Comparison of ENCODE assay signal across 16 cellular contexts in the genomic region with DNA sequence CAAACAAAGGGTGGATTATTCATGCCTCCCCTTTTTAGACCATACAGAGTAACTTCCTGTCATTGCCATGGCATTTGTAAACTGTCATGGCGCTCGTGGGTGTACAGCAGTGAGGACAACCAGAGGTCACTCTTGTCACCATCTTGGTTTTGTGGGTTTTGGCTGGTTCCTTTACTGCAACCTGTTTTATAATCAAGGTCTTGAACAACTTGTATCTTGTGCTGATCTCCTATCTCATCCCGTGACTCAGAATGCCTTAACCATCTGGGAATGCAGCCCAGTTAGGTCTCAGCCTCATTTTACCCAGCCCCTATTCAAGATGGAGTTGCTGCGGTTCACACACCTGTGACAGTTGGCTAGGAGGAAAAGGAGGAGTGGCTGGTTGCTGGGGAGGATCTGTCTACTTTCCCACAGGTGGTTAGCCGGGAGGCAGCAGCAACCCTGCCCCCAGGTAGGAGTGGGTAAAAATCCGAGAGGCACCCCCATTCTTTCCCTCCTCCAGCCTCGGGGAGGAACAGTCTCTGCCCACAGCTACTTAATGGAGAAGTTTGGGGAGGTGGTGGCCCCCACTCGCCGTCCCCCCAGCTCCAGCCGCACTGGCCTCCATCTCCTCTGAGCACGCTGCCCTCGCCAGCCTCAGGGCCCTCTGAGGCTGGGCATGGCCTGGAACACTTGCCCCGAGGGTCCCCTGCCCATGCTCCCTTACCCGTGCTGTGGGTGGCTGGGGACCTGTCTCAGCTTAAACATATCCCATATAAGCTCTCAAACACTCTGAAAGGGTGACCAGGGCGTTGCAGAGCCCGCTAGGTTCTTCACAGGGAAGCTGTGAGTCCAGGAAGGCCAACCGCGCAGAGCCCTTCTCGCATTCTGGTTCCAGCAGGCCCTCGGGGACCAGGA. TPM values are rescaled to one million over a fixed set of nuclear protein-coding genes. Genes with fewer than 3 reads are reported as not detected.
A peak's percentile ranks its signal among the peaks of the same experiment; 100 is the strongest.
DNase-seq lines count a peak whose midpoint lies in the region; ATAC-seq, FAIRE-seq and TF ChIP-seq lines count a peak whose summit lies in the region.
"Had no signal": no experiment of that assay in that cellular context is flagged by ENCODE, and none has a peak within 500 bp of the region (broad histone marks: within the 10 kb centered on the region; RNA-seq: fewer than 3 reads in every experiment).

No MANE protein-coding gene starts in this region.

- no peaks in the 10 kb centered on the region for H3K79me2 ChIP-seq in keratinocyte (ENCODE audit: control insufficient read depth, insufficient read depth, low read length)

- no peaks in the 10 kb centered on the region for H3K9me1 ChIP-seq in keratinocyte (ENCODE audit: control insufficient read depth, extremely low read depth, insufficient read depth, low read length)

- H3K4me3 ChIP-seq in keratinocyte (ENCODE audit: control insufficient read depth in 2 of 3, extremely low read depth in 1 of 3, insufficient read depth in 2 of 3, low read depth in 1 of 3, low read length in 3 of 3) = no peak overlapping the region
- H3K4me3 ChIP-seq: coronary artery, esophagus muscularis mucosa, lower lobe of right lung, SK-N-MC had no signal

- no peaks in the 10 kb centered on the region for H3K36me3 ChIP-seq in keratinocyte (ENCODE audit: control insufficient read depth in 2 of 2, extremely low read depth in 1 of 2, insufficient read depth in 2 of 2, low read length in 2 of 2)
- H3K36me3 ChIP-seq: esophagus muscularis mucosa, lower lobe of right lung had no signal

- no peak for TF ChIP-seq CTCF in GM20000 (IDR thresholded peaks at IDR 0.05; ENCODE audit: extremely low read depth, missing control alignments)
- no peak for TF ChIP-seq CTCF in keratinocyte (optimal IDR thresholded peaks at IDR 0.05 in 1 of 3, IDR thresholded peaks at IDR 0.05 in 1 of 3, conservative IDR thresholded peaks at IDR 0.05 in 1 of 3; ENCODE audit: extremely low read depth in 1 of 3, insufficient read depth in 2 of 3, low read length in 3 of 3)

- peaks cover 39% of the 10 kb centered on the region for H3K4me1 ChIP-seq in keratinocyte (ENCODE audit: control insufficient read depth, extremely low read depth, insufficient read depth, low read length)

- H3K9me3 Mint-ChIP-seq in activated naive CD8-positive, alpha-beta T cell treated with anti-CD3 and anti-CD28 coated beads, Interleukin-2, amount 50 U/mL, for 24 hours = no peaks in the 10 kb centered on the region
- H3K9me3 Mint-ChIP-seq: stimulated activated naive CD8-positive, alpha-beta T cell treated with anti-CD3 and anti-CD28 coated beads, Interleukin-15, Interleukin-2, amounts not matched to agents 100 ng/mL and 50 ng/mL, for 24 hours had no signal

- peak overlapping the region; percentile 32 for H3K4me2 ChIP-seq in keratinocyte (ENCODE audit: control insufficient read depth, extremely low read depth, insufficient read depth, low read depth, low read length)

- FAIRE-seq in keratinocyte (lab: Jason Lieb, UNC) = peak; percentile 44
- FAIRE-seq: TTC549 had no signal

- peaks cover 11% of the 10 kb centered on the region for H3K27me3 ChIP-seq in keratinocyte (ENCODE audit: control insufficient read depth, extremely low read depth, insufficient read depth, low read length)

- H3K27me3 Mint-ChIP-seq in activated naive CD8-positive, alpha-beta T cell treated with anti-CD3 and anti-CD28 coated beads, Interleukin-2, amount 50 U/mL, for 24 hours = peaks cover 15% of the 10 kb centered on the region

- no peak overlapping the region for H3K27ac ChIP-seq in keratinocyte (ENCODE audit: control insufficient read depth, insufficient read depth, low read length)
- H3K27ac ChIP-seq: coronary artery, esophagus muscularis mucosa, lower lobe of right lung, SK-N-MC had no signal

- H3K36me3 Mint-ChIP-seq in activated naive CD8-positive, alpha-beta T cell treated with anti-CD3 and anti-CD28 coated beads, Interleukin-2, amount 50 U/mL, for 24 hours (ENCODE audit: low read depth) = no peaks in the 10 kb centered on the region

- no peak for ATAC-seq in activated naive CD8-positive, alpha-beta T cell treated with anti-CD3 and anti-CD28 coated beads, Interleukin-2, amount 50 U/mL, for 24 hours
- no peak for ATAC-seq in GM19467 (IDR thresholded peaks at IDR 0.05; ENCODE audit: unreplicated experiment)

- H3K4me1 Mint-ChIP-seq in activated naive CD8-positive, alpha-beta T cell treated with anti-CD3 and anti-CD28 coated beads, Interleukin-2, amount 50 U/mL, for 24 hours = peaks cover 45% of the 10 kb centered on the region

- no peak overlapping the region for H3K27ac Mint-ChIP-seq in activated naive CD8-positive, alpha-beta T cell treated with anti-CD3 and anti-CD28 coated beads, Interleukin-2, amount 50 U/mL, for 24 hours
- H3K27ac Mint-ChIP-seq: stimulated activated naive CD8-positive, alpha-beta T cell treated with anti-CD3 and anti-CD28 coated beads, Interleukin-15, Interleukin-2, amounts not matched to agents 100 ng/mL and 50 ng/mL, for 24 hours had no signal

- DNase-seq in AG08395 (ENCODE audit: low spot score) (peak; percentile 1), GM20000 (ENCODE audit: low spot score) (peak; percentile 1), RPMI7951 (ENCODE audit: low read depth) (peak; percentile 60), keratinocyte (ENCODE audit: low read depth, low spot score) (peak; percentile 84)
- no peak for DNase-seq in activated naive CD8-positive, alpha-beta T cell treated with anti-CD3 and anti-CD28 coated beads, Interleukin-2, amount 50 U/mL, for 24 hours
- no peak for DNase-seq in activated CD8-positive, alpha-beta memory T cell treated with anti-CD3 and anti-CD28 coated beads for 24 hours
- DNase-seq in stimulated activated CD4-positive, alpha-beta T cell treated with anti-CD3 and anti-CD28 coated beads, Interleukin-12 subunit alpha, Interleukin-12 subunit beta, amount 100 ng/mL, for 4 hours = no peak

- no peak overlapping the region for H3K9ac ChIP-seq in keratinocyte (ENCODE audit: control insufficient read depth, extremely low read depth, insufficient read depth, low read length)

- H4K20me1 ChIP-seq in keratinocyte (ENCODE audit: control insufficient read depth, extremely low read depth, insufficient read depth, low read length) = no peaks in the 10 kb centered on the region

- dilution Hi-C loops in keratinocyte (cut with MboI; ENCODE audit: extremely low pct_ligation_motif_present, low sequenced_read_pairs) = no loop called here

- H3K4me3 Mint-ChIP-seq in activated naive CD8-positive, alpha-beta T cell treated with anti-CD3 and anti-CD28 coated beads, Interleukin-2, amount 50 U/mL, for 24 hours = no peak overlapping the region
- H3K4me3 Mint-ChIP-seq: stimulated activated naive CD8-positive, alpha-beta T cell treated with anti-CD3 and anti-CD28 coated beads, Interleukin-15, Interleukin-2, amounts not matched to agents 100 ng/mL and 50 ng/mL, for 24 hours had no signal

- H3K9me3 ChIP-seq in keratinocyte (ENCODE audit: control insufficient read depth, low read depth, low read length) = no peaks in the 10 kb centered on the region
- H3K9me3 ChIP-seq: esophagus muscularis mucosa, lower lobe of right lung had no signal

- H2AFZ ChIP-seq in keratinocyte (ENCODE audit: control insufficient read depth, low read length) = no peak overlapping the region

RNA-seq across cellular contexts. Expression of a gene that starts 41.7 kb away (rescaled TPM):
- not detected in 2 replicates for total RNA-seq in RPMI7951 (2014; rRNA removed; shearing (Covaris generic))
- not detected in 3 replicates for polyA plus RNA-seq in keratinocyte
- not detected for polyA plus RNA-seq in keratinocyte (2011; ENCODE audit: low read depth)
- not detected in 2 replicates for polyA plus RNA-seq in keratinocyte (2011; cell fraction: cytosol; rRNA removed)
- polyA plus RNA-seq in keratinocyte (2011; cell fraction: nucleus; rRNA removed) = not detected in 2 replicates
- polyA plus RNA-seq in keratinocyte (2012; ENCODE audit: low replicate concordance) = not detected in 2 replicates
- polyA minus RNA-seq in keratinocyte = not detected in 3 replicates
- not detected for polyA minus RNA-seq in keratinocyte (2011; cell fraction: cytosol; rRNA and poly(A)+ RNA removed)
- polyA minus RNA-seq in keratinocyte (2011; cell fraction: nucleus; rRNA and poly(A)+ RNA removed) = not detected in 2 replicates
- total RNA-seq: HT-29 had no signal
- polyA plus RNA-seq: neural cell had no signal

RNA-seq across cellular contexts. Expression of a gene that starts 51.4 kb away (rescaled TPM):
- total RNA-seq in RPMI7951 (2014; rRNA removed; shearing (Covaris generic)) = 46.5 and 56.1 TPM in 2 replicates
- 62.7 to 74.7 TPM (median 73.9 TPM) in 3 replicates for polyA plus RNA-seq in keratinocyte
- 30.9 TPM for polyA plus RNA-seq in keratinocyte (2011; ENCODE audit: low read depth)
- polyA plus RNA-seq in keratinocyte (2011; cell fraction: cytosol; rRNA removed) = 35.6 and 61.0 TPM in 2 replicates
- 47.2 and 55.1 TPM in 2 replicates for polyA plus RNA-seq in keratinocyte (2011; cell fraction: nucleus; rRNA removed)
- 60.2 and 62.9 TPM in 2 replicates for polyA plus RNA-seq in keratinocyte (2012; ENCODE audit: low replicate concordance)
- polyA minus RNA-seq in keratinocyte = 40.1 to 101 TPM (median 51.2 TPM) in 3 replicates
- 32.6 TPM for polyA minus RNA-seq in keratinocyte (2011; cell fraction: cytosol; rRNA and poly(A)+ RNA removed)
- 18.0 and 19.2 TPM in 2 replicates for polyA minus RNA-seq in keratinocyte (2011; cell fraction: nucleus; rRNA and poly(A)+ RNA removed)

Comparison
In these comparisons a context has a peak if more than half of its experiments do, and no peak if none do; other contexts are left out.
1. DNase-seq: peak in AG08395 (single experiment), GM20000 (single experiment), RPMI7951 (single experiment) and keratinocyte (single experiment); none in activated naive CD8-positive, alpha-beta T cell treated with anti-CD3 and anti-CD28 coated beads, Interleukin-2, amount 50 U/mL, for 24 hours (single experiment), activated CD8-positive, alpha-beta memory T cell treated with anti-CD3 and anti-CD28 coated beads for 24 hours (single experiment) and stimulated activated CD4-positive, alpha-beta T cell treated with anti-CD3 and anti-CD28 coated beads, Interleukin-12 subunit alpha, Interleukin-12 subunit beta, amount 100 ng/mL, for 4 hours (single experiment).